In the genomic region with DNA sequence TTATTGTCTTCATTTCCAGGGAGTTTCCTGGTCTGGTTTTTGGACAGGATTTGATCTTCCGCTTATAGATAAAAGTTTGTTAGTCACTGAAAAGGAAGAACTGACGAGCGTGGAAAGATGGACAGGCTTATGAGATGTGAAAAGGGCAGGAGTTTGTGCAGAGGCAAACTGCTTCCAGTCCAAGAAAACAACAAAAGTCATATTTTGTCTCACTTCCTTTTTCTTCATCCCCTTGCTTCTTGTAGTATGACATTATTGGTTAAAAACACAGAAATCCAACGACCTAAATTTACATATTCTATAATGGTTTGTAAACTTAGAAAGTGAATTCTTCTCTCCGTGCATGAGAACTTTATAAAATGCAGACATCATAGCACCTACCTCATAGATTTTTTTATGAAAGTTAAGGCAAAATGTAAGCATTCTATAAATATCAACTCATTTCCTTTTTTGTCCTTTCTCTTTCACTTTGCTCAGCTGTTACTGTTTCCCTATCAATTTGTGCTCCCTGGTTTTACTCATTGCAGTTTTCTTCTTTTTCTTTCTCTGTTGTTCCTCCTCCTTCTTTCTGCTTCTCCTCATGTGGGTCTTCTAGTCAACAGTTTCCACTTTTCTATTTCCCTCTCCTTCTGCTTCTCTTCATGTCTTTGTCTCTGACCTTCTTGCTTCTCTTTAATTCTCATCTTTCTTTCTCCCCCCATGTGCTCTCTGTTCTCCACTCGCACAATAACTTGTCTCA, we compare ENCODE assay signal across 8 cellular contexts.
DNase-seq lines count a peak whose midpoint lies in the region; ATAC-seq and TF ChIP-seq lines count a peak whose summit lies in the region.

No MANE protein-coding gene starts in this region.

- H3K27me3 Mint-ChIP-seq in HFFc6 (ENCODE audit: insufficient read depth), result no peaks in the 10 kb centered on the region
- H3K27me3 Mint-ChIP-seq in naive B cell, result no peaks in the 10 kb centered on the region

- H3K27ac Mint-ChIP-seq in HFFc6, result no peak overlapping the region
- peak overlapping the region; percentile 88 to 98 (median 93) for H3K27ac Mint-ChIP-seq in naive B cell

- H3K4me3 ChIP-seq in NB4 (ENCODE audit: low read depth, low read length), result no peak overlapping the region

- H3K36me3 Mint-ChIP-seq in HFFc6 (ENCODE audit: low read depth) (no peaks in the 10 kb centered on the region), naive B cell (peaks cover 0 to 7% of the 10 kb centered on the region in 2 donors)

- no peak for TF ChIP-seq POLR2A in NB4 (IDR thresholded peaks at IDR 0.05; ENCODE audit: extremely low read depth, insufficient read length)

- peak; percentile 85 for ATAC-seq in GM18868 (IDR thresholded peaks at IDR 0.05; ENCODE audit: unreplicated experiment)
- peak; percentile 84 to 86 for ATAC-seq in naive B cell (ENCODE audit: low read depth in 2 of 2)

- H3K4me3 Mint-ChIP-seq in HFFc6, result peak overlapping the region; percentile 18; the same call in 1 of the 2 replicates
- H3K4me3 Mint-ChIP-seq in naive B cell, result peak overlapping the region; percentile 76 to 95 (median 90)

- DNase-seq in HFFc6 (no peak), NB4 (ENCODE audit: low read depth) (peak; percentile 40), naive B cell (peak; percentile 60), NCI-H2081 (lab: John Stamatoyannopoulos, UW) (no peak), DMS53 treated with DMSO at 0.1 percent for 48 hours (lab: John Stamatoyannopoulos, UW; ENCODE audit: unreplicated experiment) (no peak), cortex of kidney (lab: John Stamatoyannopoulos, UW) (no peak)
- DNase-seq in activated naive CD4-positive, alpha-beta T cell treated with anti-CD3 and anti-CD28 coated beads, Interleukin-2, amount 50 U/mL, for 16 hours, result no peak

- no peak for TF ChIP-seq CTCF in HFFc6 (IDR thresholded peaks at IDR 0.05)
- TF ChIP-seq CTCF in NB4 (IDR thresholded peaks at IDR 0.05; ENCODE audit: low read depth, low read length), result no peak

- H3K9me3 Mint-ChIP-seq in HFFc6 (no peaks in the 10 kb centered on the region), naive B cell (peaks cover 0 to 2% (median 0%) of the 10 kb centered on the region in 7 donors)

- peaks cover 10% of the 10 kb centered on the region for H3K4me1 Mint-ChIP-seq in HFFc6 (ENCODE audit: low read depth)
- H3K4me1 Mint-ChIP-seq in naive B cell, result peaks cover 31 to 50% (median 36%) of the 10 kb centered on the region in 3 donors

Comparison
In these comparisons a context has a peak if more than half of its experiments do, and no peak if none do; other contexts are left out.
1. DNase-seq: peak in NB4 (single experiment) and naive B cell (single experiment); none in HFFc6 (single experiment), NCI-H2081 (0 of 2), DMS53 treated with DMSO at 0.1 percent for 48 hours (single experiment), cortex of kidney (single experiment) and activated naive CD4-positive, alpha-beta T cell treated with anti-CD3 and anti-CD28 coated beads, Interleukin-2, amount 50 U/mL, for 16 hours (single experiment).